10 cellular contexts compared by ENCODE assay signal in the genomic region with DNA sequence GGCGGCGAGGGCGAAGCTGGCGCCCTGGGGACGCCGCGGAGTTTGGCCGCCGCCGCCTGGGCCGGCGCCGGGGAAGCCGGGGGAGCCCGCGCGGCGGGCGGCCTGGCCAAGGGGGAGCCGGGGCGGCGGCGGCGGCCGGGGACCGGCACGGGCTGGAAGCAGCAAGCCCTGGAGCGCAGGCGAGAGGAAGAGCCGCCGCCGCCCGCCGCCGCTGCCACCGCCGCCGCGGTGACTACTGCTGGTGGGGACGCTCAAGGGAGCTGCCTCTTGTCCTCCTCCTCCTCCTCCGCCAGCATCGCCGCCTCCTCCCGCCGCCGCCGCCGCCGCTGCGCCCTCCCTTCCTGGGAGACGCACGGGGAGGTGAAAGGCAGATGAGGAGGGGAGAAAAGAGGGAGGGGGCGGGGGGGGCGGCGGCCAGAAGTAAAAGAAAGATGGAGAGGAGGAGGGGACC. TPM values are rescaled to one million over a fixed set of nuclear protein-coding genes. Genes with fewer than 3 reads are reported as not detected.
A peak's percentile ranks its signal among the peaks of the same experiment; 100 is the strongest.
DNase-seq lines count a peak whose midpoint lies in the region; ATAC-seq, FAIRE-seq and TF ChIP-seq lines count a peak whose summit lies in the region.
"Had no signal": no experiment of that assay in that cellular context is flagged by ENCODE, and none has a peak within 500 bp of the region (broad histone marks: within the 10 kb centered on the region; RNA-seq: fewer than 3 reads in every experiment).

No MANE protein-coding gene starts in this region.

- H3K4me3 ChIP-seq in ACC112 (ENCODE audit: low read depth, low read length) (peak overlapping the region; percentile 85), HUES64 (ENCODE audit: low read length) (peak overlapping the region; percentile 60), endothelial cell of umbilical vein (replicated peaks in 1 of 3; ENCODE audit: insufficient read depth in 1 of 3, low read depth in 1 of 3, low read length in 3 of 3) (peak overlapping the region; percentile 43 to 83 (median 50))

- H3K9me3 Mint-ChIP-seq in nephron progenitor cell = no peaks in the 10 kb centered on the region
- H3K9me3 Mint-ChIP-seq in activated CD8-positive, alpha-beta memory T cell treated with anti-CD3 and anti-CD28 coated beads, Interleukin-2, amount 10 ng/mL, durations not matched to agents 7 days and 5 days (ENCODE audit: low read depth) = no peaks in the 10 kb centered on the region

- H2AFZ ChIP-seq in ACC112 (ENCODE audit: low read length, unreplicated experiment) = peak overlapping the region; percentile 81
- peak overlapping the region; percentile 71 for H2AFZ ChIP-seq in endothelial cell of umbilical vein (ENCODE audit: low read depth, low read length)

- no peak for TF ChIP-seq POLR2A in endothelial cell of umbilical vein (IDR thresholded peaks at IDR 0.05; ENCODE audit: low read depth, low read length)

- no peak for FAIRE-seq in endothelial cell of umbilical vein (lab: Jason Lieb, UNC)
- FAIRE-seq: G401.6 had no signal

- whole genome bisulfite sequencing in HUES64 = under 1% methylated on average over 53 of the region's 55 CpGs

- peak overlapping the region; percentile 61 for H3K4me2 ChIP-seq in endothelial cell of umbilical vein (ENCODE audit: insufficient read depth, low read length)

- H3K27me3 ChIP-seq in ACC112 (ENCODE audit: insufficient read depth, low read length) (peaks cover 73% of the 10 kb centered on the region), HUES64 (ENCODE audit: insufficient read depth, low read length) (peaks cover 91% of the 10 kb centered on the region), endothelial cell of umbilical vein (ENCODE audit: control insufficient read depth in 2 of 2, insufficient read depth in 2 of 2, low read length in 2 of 2) (peaks cover 36 to 59% of the 10 kb centered on the region in 2 experiments)

- peak overlapping the region; percentile 89 for H3K4me3 Mint-ChIP-seq in nephron progenitor cell
- no peak overlapping the region for H3K4me3 Mint-ChIP-seq in activated CD8-positive, alpha-beta memory T cell treated with anti-CD3 and anti-CD28 coated beads, Interleukin-2, amount 10 ng/mL, durations not matched to agents 7 days and 5 days

- no peaks in the 10 kb centered on the region for H3K9me1 ChIP-seq in endothelial cell of umbilical vein (replicated peaks; ENCODE audit: control insufficient read depth, extremely low read depth, insufficient read depth, low read length)

- H3K27ac ChIP-seq in ACC112 (ENCODE audit: low read depth, low read length) = no peak overlapping the region
- H3K27ac ChIP-seq in HUES64 (ENCODE audit: low read depth, low read length) = no peak overlapping the region
- H3K27ac ChIP-seq in endothelial cell of umbilical vein (ENCODE audit: insufficient read depth, low read depth, low read length) = no peak overlapping the region
- H3K27ac ChIP-seq: epithelial cell of prostate had no signal

- no peak for TF ChIP-seq CTCF in endothelial cell of umbilical vein (IDR thresholded peaks at IDR 0.05; ENCODE audit: extremely low read depth in 1 of 2, insufficient read depth in 1 of 2, low read depth in 1 of 2, low read length in 2 of 2)
- TF ChIP-seq CTCF in nephron progenitor cell (IDR thresholded peaks at IDR 0.05) = no peak

- H3K36me3 ChIP-seq in ACC112 (ENCODE audit: insufficient read depth, low read length) = no peaks in the 10 kb centered on the region
- H3K36me3 ChIP-seq in HUES64 (ENCODE audit: insufficient read depth, low read length) = no peaks in the 10 kb centered on the region
- H3K36me3 ChIP-seq in endothelial cell of umbilical vein (ENCODE audit: control insufficient read depth in 2 of 2, extremely low read depth in 1 of 2, insufficient read depth in 2 of 2, low read length in 2 of 2) = no peaks in the 10 kb centered on the region

- H3K9ac ChIP-seq in HUES64 (ENCODE audit: low read depth, low read length) = 0 out of 2 replicates have a peak overlapping the region, but pooled peaks have one; percentile 77
- H3K9ac ChIP-seq in endothelial cell of umbilical vein (replicated peaks; ENCODE audit: extremely low read depth, insufficient read depth, low read length) = peak overlapping the region; percentile 66

- CTCF ChIA-PET in endothelial cell of umbilical vein (lab: Charles Lee) = interaction anchor here (0.6 to 1.6 kb wide), 4 partner anchors 15 to 222 kb away, joined by 3 to 19 read pairs (median 4); no protein-coding TSS in a partner anchor
- CTCF ChIA-PET in activated CD8-positive, alpha-beta memory T cell treated with anti-CD3 and anti-CD28 coated beads, Interleukin-2, amount 10 ng/mL, durations not matched to agents 7 days and 5 days (lab: Charles Lee) = no interaction called here

- intact Hi-C loops in endothelial cell of umbilical vein (cut with micrococcal nuclease) = loop anchor here (2.0 to 5.0 kb wide), 3 partner anchors 75 to 105 kb away; no protein-coding TSS in a partner anchor

- H3K27me3 Mint-ChIP-seq in nephron progenitor cell (ENCODE audit: low read depth, poor library complexity) = peaks cover 58% of the 10 kb centered on the region
- peaks cover 62% of the 10 kb centered on the region for H3K27me3 Mint-ChIP-seq in activated CD8-positive, alpha-beta memory T cell treated with anti-CD3 and anti-CD28 coated beads, Interleukin-2, amount 10 ng/mL, durations not matched to agents 7 days and 5 days

- H3K79me2 ChIP-seq in ACC112 (ENCODE audit: control insufficient read depth, insufficient read depth, low read length, unreplicated experiment) (peaks cover 4% of the 10 kb centered on the region), endothelial cell of umbilical vein (ENCODE audit: control insufficient read depth, insufficient read depth, low read length) (peaks cover 2% of the 10 kb centered on the region)

- no peaks in the 10 kb centered on the region for H4K20me1 ChIP-seq in endothelial cell of umbilical vein (replicated peaks; ENCODE audit: control insufficient read depth, extremely low read depth, insufficient read depth, low read length)

- POLR2A ChIA-PET in endothelial cell of umbilical vein (lab: Charles Lee) = no interaction called here

- dilution Hi-C loops in endothelial cell of umbilical vein (cut with MboI; ENCODE audit: extremely low pct_ligation_motif_present, low sequenced_read_pairs) = no loop called here

- DNase-seq in endothelial cell of umbilical vein (ENCODE audit: low read depth, low spot score) (no peak), nephron progenitor cell (peak; percentile 69)
- DNase-seq in activated CD8-positive, alpha-beta memory T cell treated with anti-CD3 and anti-CD28 coated beads, Interleukin-2, amount 10 ng/mL, durations not matched to agents 7 days and 5 days = no peak

- no peak for ATAC-seq in activated CD8-positive, alpha-beta memory T cell treated with anti-CD3 and anti-CD28 coated beads, Interleukin-2, amount 10 ng/mL, durations not matched to agents 7 days and 5 days
- no peak for ATAC-seq in GM18861 (IDR thresholded peaks at IDR 0.05; ENCODE audit: unreplicated experiment)
- ATAC-seq in HG03378 (IDR thresholded peaks at IDR 0.05; ENCODE audit: unreplicated experiment) = no peak
- ATAC-seq in GM18511 (IDR thresholded peaks at IDR 0.05; ENCODE audit: unreplicated experiment) = no peak

- no peak overlapping the region for H3K27ac Mint-ChIP-seq in nephron progenitor cell
- H3K27ac Mint-ChIP-seq in activated CD8-positive, alpha-beta memory T cell treated with anti-CD3 and anti-CD28 coated beads, Interleukin-2, amount 10 ng/mL, durations not matched to agents 7 days and 5 days = no peak overlapping the region

- H3K4me1 ChIP-seq in ACC112 (ENCODE audit: control insufficient read depth, insufficient read depth, low read length, unreplicated experiment) (no peaks in the 10 kb centered on the region), HUES64 (ENCODE audit: insufficient read depth, low read length) (peaks cover 45% of the 10 kb centered on the region), endothelial cell of umbilical vein (ENCODE audit: control insufficient read depth, extremely low read depth, insufficient read depth, low read length) (peaks cover 13% of the 10 kb centered on the region)

- no TSS peak for BruUV-seq in endothelial cell of umbilical vein (replicated peaks; lab: Mats Ljungman, UMichigan)

- H3K9me3 ChIP-seq in HUES64 (ENCODE audit: insufficient read depth, low read depth, low read length) (no peaks in the 10 kb centered on the region), endothelial cell of umbilical vein (replicated peaks; ENCODE audit: control insufficient read depth, insufficient read depth, low read length) (no peaks in the 10 kb centered on the region)

- H3K4me1 Mint-ChIP-seq in nephron progenitor cell = peaks cover 55% of the 10 kb centered on the region
- peaks cover 3% of the 10 kb centered on the region for H3K4me1 Mint-ChIP-seq in activated CD8-positive, alpha-beta memory T cell treated with anti-CD3 and anti-CD28 coated beads, Interleukin-2, amount 10 ng/mL, durations not matched to agents 7 days and 5 days

- H3K36me3 Mint-ChIP-seq in nephron progenitor cell (ENCODE audit: low read depth) = peaks cover 5% of the 10 kb centered on the region
- H3K36me3 Mint-ChIP-seq in activated CD8-positive, alpha-beta memory T cell treated with anti-CD3 and anti-CD28 coated beads, Interleukin-2, amount 10 ng/mL, durations not matched to agents 7 days and 5 days = peaks cover 5% of the 10 kb centered on the region

TF ChIP-seq in endothelial cell of umbilical vein, 7 proteins besides CTCF, POLR2A, EP300 and RAD21 (continues in another document):
- no peak for TF ChIP-seq JUN (IDR thresholded peaks at IDR 0.05; ENCODE audit: borderline replicate concordance, insufficient read depth, insufficient read length, low read depth)
- TF ChIP-seq EZH2 (IDR thresholded peaks at IDR 0.05; ENCODE audit: borderline replicate concordance, low read depth, low read length, severe bottlenecking) = no peak
- no peak for TF ChIP-seq MYC (IDR thresholded peaks at IDR 0.05; ENCODE audit: low read depth, low read length)
- TF ChIP-seq FOS (IDR thresholded peaks at IDR 0.05; ENCODE audit: borderline replicate concordance, insufficient read depth, low read length) = no peak
- no peak for TF ChIP-seq GATA2 (IDR thresholded peaks at IDR 0.05; ENCODE audit: insufficient read depth, insufficient read length, low read depth, low read length)
- no peak for TF ChIP-seq POLR2AphosphoS5 (IDR thresholded peaks at IDR 0.05; ENCODE audit: insufficient read depth, low read depth, low read length)

RNA-seq across cellular contexts. Expression of a gene that starts 1.0 kb away (rescaled TPM):
- polyA plus RNA-seq in HUES64 (2013, experiment 1 of 2) = 2.3 TPM
- 3.7 TPM for polyA plus RNA-seq in HUES64 (2013, experiment 2 of 2)
- 2.9 and 6.5 TPM in 2 replicates for total RNA-seq in endothelial cell of umbilical vein
- 0.86 and 1.1 TPM in 2 replicates for polyA plus RNA-seq in endothelial cell of umbilical vein
- polyA plus RNA-seq in endothelial cell of umbilical vein (2011; cell fraction: cytosol; rRNA removed) = 0.74 and 0.80 TPM in 2 replicates
- polyA plus RNA-seq in endothelial cell of umbilical vein (2011; cell fraction: nucleus; rRNA removed) = 2.1 and 2.4 TPM in 2 replicates
- 2.1 and 7.1 TPM in 2 replicates for polyA plus RNA-seq in endothelial cell of umbilical vein (2012)
- 4.8 and 6.2 TPM in 2 replicates for polyA minus RNA-seq in endothelial cell of umbilical vein
- 94.2 TPM for polyA minus RNA-seq in endothelial cell of umbilical vein (2011; cell fraction: cytosol; rRNA and poly(A)+ RNA removed)
- 7.5 and 8.2 TPM in 2 replicates for polyA minus RNA-seq in endothelial cell of umbilical vein (2011; cell fraction: nucleus; rRNA and poly(A)+ RNA removed)
- total RNA-seq in activated CD8-positive, alpha-beta memory T cell treated with anti-CD3 and anti-CD28 coated beads, Interleukin-2, amount 10 ng/mL, durations not matched to agents 7 days and 5 days = not detected
